In the genomic region with DNA sequence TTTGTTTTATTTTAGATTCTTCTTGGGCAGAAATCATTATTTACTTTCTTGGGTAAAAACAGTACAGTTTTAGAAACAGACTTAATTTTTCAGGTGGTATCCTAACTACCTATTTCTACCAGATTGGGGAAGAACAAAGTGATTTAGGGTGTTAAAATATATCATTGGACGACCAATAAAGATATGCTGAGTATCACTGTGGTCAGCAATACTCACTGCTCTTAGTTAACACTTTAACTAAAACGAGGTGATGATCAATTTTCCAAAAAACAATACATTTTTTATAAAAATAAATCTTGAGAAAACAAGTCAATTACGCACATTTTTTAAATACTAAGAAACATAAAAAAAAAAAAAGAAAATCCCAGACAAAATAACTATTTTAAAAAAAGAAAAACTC, we compare ENCODE assay signal across 34 cellular contexts.
"Had no signal": no experiment of that assay in that cellular context is flagged by ENCODE, and none has a peak within 500 bp of the region (broad histone marks: within the 10 kb centered on the region; RNA-seq: fewer than 3 reads in every experiment).

No MANE protein-coding gene starts in this region.

- H3K27ac ChIP-seq: PC-9, RWPE1, SJCRH30, SK-N-MC had no signal

- H3K27me3 ChIP-seq: MG63, SJCRH30 had no signal

- H3K9me3 ChIP-seq: MG63, SJCRH30 had no signal

- H3K4me3 ChIP-seq: MG63, PC-9, SJCRH30, SK-N-MC had no signal

- H2AFZ ChIP-seq: PC-9 had no signal

- DNase-seq: Karpas-422, NCI-H1048, NCI-H1092 treated with DMSO at 0.1 percent for 48 hours, NCI-H1105 treated with DMSO at 0.1 percent for 48 hours, NCI-H1417, NCI-H1436, NCI-H146, NCI-H1694, NCI-H187, NCI-H1930, NCI-H2029 treated with DMSO at 0.1 percent for 48 hours, NCI-H2081 treated with DMSO at 0.1 percent for 48 hours, NCI-H2107, NCI-H2171, NCI-H226, NCI-H446 treated with DMSO at 0.1 percent for 48 hours, NCI-H510A, NCI-H524 treated with DMSO at 0.1 percent for 48 hours, NCI-H526 treated with DMSO at 0.1 percent for 48 hours, NCI-H748 treated with DMSO at 0.1 percent for 48 hours, NCI-H82, PC-9, SHP77, SIG-M5, SJCRH30, SW 1271, T-helper 1 cell had no signal

- H3K4me2 ChIP-seq: PC-9 had no signal

- ATAC-seq: Panc1, Right ventricle myocardium inferior, SK-N-SH treated with all-trans-retinoic acid at 6 μM for 48 hours had no signal

- FAIRE-seq: RCC 7860 had no signal
